Comparison of ENCODE assay signal across 9 cellular contexts in genomic region chr19:48999481-49000325, GRCh38. TPM values are rescaled to one million over a fixed set of nuclear protein-coding genes. Genes with fewer than 3 reads are reported as not detected.
DNase-seq lines count a peak whose midpoint lies in the region; ATAC-seq and TF ChIP-seq lines count a peak whose summit lies in the region.
"Had no signal": no experiment of that assay in that cellular context is flagged by ENCODE, and none has a peak within 500 bp of the region (broad histone marks: within the 10 kb centered on the region; RNA-seq: fewer than 3 reads in every experiment).

No MANE protein-coding gene starts in this region.

- H3K9me3 ChIP-seq in DOHH2 (ENCODE audit: control insufficient read depth, insufficient read depth, low read length) (no peaks in the 10 kb centered on the region), thoracic aorta (no peaks in the 10 kb centered on the region)

- peak; percentile 87 to 89 for ATAC-seq in naive thymus-derived CD8-positive, alpha-beta T cell
- no peak for ATAC-seq in thoracic aorta (ENCODE audit: insufficient number of reproducible peaks, low FRiP score, low read depth)
- no peak for ATAC-seq in GM19455 (IDR thresholded peaks at IDR 0.05; ENCODE audit: unreplicated experiment)

- POLR2A ChIA-PET in naive thymus-derived CD8-positive, alpha-beta T cell (lab: Charles Lee) = no interaction called here

- H3K4me2 ChIP-seq in DOHH2 (ENCODE audit: low read length) = no peak overlapping the region

- H3K9me2 ChIP-seq in DOHH2 (replicated peaks; ENCODE audit: control insufficient read depth, low read length) = no peaks in the 10 kb centered on the region

- H3K27ac Mint-ChIP-seq in naive thymus-derived CD8-positive, alpha-beta T cell = peak overlapping the region in 4 of 10 donors; percentile 0 to 70 (median 54)

- TF ChIP-seq CTCF in DOHH2 (IDR thresholded peaks at IDR 0.05; ENCODE audit: low read depth, low read length, poor library complexity, severe bottlenecking) (peak; percentile 92), LNCAP (IDR thresholded peaks at IDR 0.05) (peak; percentile 32; the same call in 1 of the 2 replicates), thoracic aorta (IDR thresholded peaks at IDR 0.05) (peak; percentile 45)

- H3K36me3 Mint-ChIP-seq in naive thymus-derived CD8-positive, alpha-beta T cell = peaks cover 0 to 28% (median 2%) of the 10 kb centered on the region in 3 donors

- peaks cover 60% of the 10 kb centered on the region for H3K79me2 ChIP-seq in DOHH2 (ENCODE audit: control insufficient read depth, low read length)

- no peaks in the 10 kb centered on the region for H3K9me3 Mint-ChIP-seq in naive thymus-derived CD8-positive, alpha-beta T cell

- peaks cover 8 to 30% (median 20%) of the 10 kb centered on the region in 4 donors for H3K4me1 Mint-ChIP-seq in naive thymus-derived CD8-positive, alpha-beta T cell

- H3K4me3 ChIP-seq in DOHH2 (ENCODE audit: low read length) = no peak overlapping the region
- no peak overlapping the region for H3K4me3 ChIP-seq in thoracic aorta

- H4K20me1 ChIP-seq in DOHH2 (ENCODE audit: control insufficient read depth, insufficient read depth, low read depth, low read length) = peaks cover 4% of the 10 kb centered on the region; the same call in 1 of the 2 replicates

- peaks cover 62% of the 10 kb centered on the region for H3K36me3 ChIP-seq in DOHH2 (ENCODE audit: control insufficient read depth, low read length)
- H3K36me3 ChIP-seq in thoracic aorta = peaks cover 7% of the 10 kb centered on the region

- H3K4me3 Mint-ChIP-seq in naive thymus-derived CD8-positive, alpha-beta T cell = no peak overlapping the region

- H3K27me3 Mint-ChIP-seq in naive thymus-derived CD8-positive, alpha-beta T cell = no peaks in the 10 kb centered on the region

- no peaks in the 10 kb centered on the region for H3K27me3 ChIP-seq in DOHH2 (ENCODE audit: control insufficient read depth, low read length)
- H3K27me3 ChIP-seq in thoracic aorta (replicated peaks; ENCODE audit: insufficient read depth) = no peaks in the 10 kb centered on the region

- DNase-seq in activated CD4-positive, alpha-beta T cell treated with anti-CD3 and anti-CD28 coated beads for 48 hours = peak; percentile 82
- peak; percentile 87 for DNase-seq in ecto neural progenitor cell (ENCODE audit: low spot score)
- DNase-seq in naive thymus-derived CD8-positive, alpha-beta T cell = peak; percentile 38 to 77 (median 54)
- DNase-seq in thoracic aorta (ENCODE audit: low spot score) = no peak
- no peak for DNase-seq in NCI-H510A treated with DMSO at 0.1 percent for 48 hours (lab: John Stamatoyannopoulos, UW)

- H3K4me1 ChIP-seq in DOHH2 (ENCODE audit: control insufficient read depth, low read length) (peaks cover 12% of the 10 kb centered on the region), thoracic aorta (ENCODE audit: control insufficient read depth in 1 of 2, low read depth in 2 of 2) (peaks cover 2 to 8% of the 10 kb centered on the region in 2 donors)

- no peak overlapping the region for H3K27ac ChIP-seq in DOHH2 (ENCODE audit: low read depth, low read length)
- no peak overlapping the region for H3K27ac ChIP-seq in thoracic aorta

- no peaks in the 10 kb centered on the region for H3F3A ChIP-seq in DOHH2 (ENCODE audit: control insufficient read depth, insufficient read depth)

RNA-seq across cellular contexts. Expression of gene RUVBL2, which starts 6.0 kb away (rescaled TPM):
- total RNA-seq in naive thymus-derived CD8-positive, alpha-beta T cell = 10 to 100 TPM; 30.4 to 32.0 TPM
- 10 to 100 TPM; 47.5 to 66.1 (median 62.0) TPM for polyA plus RNA-seq in naive thymus-derived CD8-positive, alpha-beta T cell
- total RNA-seq in thoracic aorta = 10 to 100 TPM; 51.6 to 52.3 TPM

RNA-seq across cellular contexts. Expression of gene GYS1, which starts 6.6 kb away (rescaled TPM):
- 10 to 100 TPM; 45.9 to 47.9 TPM for total RNA-seq in naive thymus-derived CD8-positive, alpha-beta T cell
- polyA plus RNA-seq in naive thymus-derived CD8-positive, alpha-beta T cell = 10 to 100 TPM; 17.9 to 31.0 (median 22.3) TPM
- total RNA-seq in thoracic aorta = 10 to 100 TPM; 30.1 to 44.4 TPM

RNA-seq across cellular contexts. Expression of gene LHB, which starts 17.2 kb away (rescaled TPM):
- not detected for total RNA-seq in naive thymus-derived CD8-positive, alpha-beta T cell
- not detected for polyA plus RNA-seq in naive thymus-derived CD8-positive, alpha-beta T cell
- not detected for total RNA-seq in thoracic aorta
- total RNA-seq: T-helper 1 cell treated with Interleukin-12 subunit alpha and Interleukin-12 subunit beta and Interleukin-4 antibody, amounts not matched to agents 30 ng/mL and 1 ng/mL, for 36 hours had no signal

RNA-seq across cellular contexts. Expression of gene CGB3, which starts 24.4 kb away (rescaled TPM):
- total RNA-seq in naive thymus-derived CD8-positive, alpha-beta T cell = not detected
- not detected for polyA plus RNA-seq in naive thymus-derived CD8-positive, alpha-beta T cell
- not detected for total RNA-seq in thoracic aorta
- total RNA-seq: T-helper 1 cell treated with Interleukin-12 subunit alpha and Interleukin-12 subunit beta and Interleukin-4 antibody, amounts not matched to agents 30 ng/mL and 1 ng/mL, for 36 hours had no signal

RNA-seq across cellular contexts. Expression of gene CGB2, which starts 32.0 kb away (rescaled TPM):
- not detected for total RNA-seq in naive thymus-derived CD8-positive, alpha-beta T cell
- polyA plus RNA-seq in naive thymus-derived CD8-positive, alpha-beta T cell = not detected
- total RNA-seq in thoracic aorta = not detected
- total RNA-seq: T-helper 1 cell treated with Interleukin-12 subunit alpha and Interleukin-12 subunit beta and Interleukin-4 antibody, amounts not matched to agents 30 ng/mL and 1 ng/mL, for 36 hours had no signal

Comparison
In these comparisons a context has a peak if more than half of its experiments do, and no peak if none do; other contexts are left out.
1. CTCF ChIP-seq: peak in every context shown above with its lines; median percentile 92 in DOHH2; 45 in thoracic aorta; 32 in LNCAP.
2. DNase-seq: peak in activated CD4-positive, alpha-beta T cell treated with anti-CD3 and anti-CD28 coated beads for 48 hours (single experiment), ecto neural progenitor cell (single experiment) and naive thymus-derived CD8-positive, alpha-beta T cell (10 of 10); none in thoracic aorta (single experiment) and NCI-H510A treated with DMSO at 0.1 percent for 48 hours (single experiment).
3. ATAC-seq: peak in naive thymus-derived CD8-positive, alpha-beta T cell (2 of 2); none in thoracic aorta (single experiment) and GM19455 (single experiment).